ENCODE assay signal across 8 cellular contexts in the genomic region with DNA sequence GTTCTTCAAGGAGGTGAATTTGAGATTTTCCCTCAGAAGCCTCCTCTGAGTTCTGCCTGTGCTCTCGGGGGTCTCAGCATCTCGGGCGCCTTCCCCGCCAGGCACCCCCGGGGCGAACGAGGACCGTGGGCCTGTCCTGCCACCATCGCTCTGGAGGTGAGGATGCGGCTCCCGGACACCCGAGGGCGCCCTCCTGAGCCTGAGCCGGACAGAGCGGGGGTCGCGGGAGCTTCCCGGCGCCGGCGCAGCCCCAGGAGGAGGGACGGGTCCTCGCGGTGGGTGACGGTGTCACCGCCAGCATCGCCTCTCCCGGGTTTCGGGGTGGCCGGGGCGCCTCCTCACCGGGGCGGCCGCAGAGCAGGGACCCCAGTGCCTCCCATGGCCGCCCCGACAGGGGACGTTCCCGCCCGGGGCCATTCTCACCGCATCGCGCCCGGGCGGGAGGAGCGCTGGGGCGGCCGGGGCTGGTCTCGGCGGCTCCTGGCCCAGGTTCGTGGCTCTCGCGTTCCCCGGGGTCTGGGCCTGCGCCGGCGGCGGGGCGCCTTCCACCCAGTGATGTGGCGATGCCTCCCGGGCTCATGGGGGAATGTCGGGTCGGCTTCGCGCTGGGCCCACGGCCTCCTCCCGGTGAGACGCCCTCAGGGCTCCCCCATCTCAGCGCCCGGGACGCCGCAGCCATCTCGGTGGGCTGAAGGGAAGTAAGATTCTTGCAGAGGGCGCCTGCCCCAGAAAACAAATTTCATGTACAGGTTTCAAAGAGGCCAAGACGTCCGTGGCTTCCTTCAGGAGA.
DNase-seq lines count a peak whose midpoint lies in the region; ATAC-seq, FAIRE-seq and TF ChIP-seq lines count a peak whose summit lies in the region.

No MANE protein-coding gene starts in this region.

- H3K4me3 Mint-ChIP-seq in central memory CD8-positive, alpha-beta T cell, result peak overlapping the region; percentile 36
- peak overlapping the region; percentile 18 for H3K4me3 Mint-ChIP-seq in stimulated activated effector memory CD8-positive, alpha-beta T cell treated with anti-CD3 and anti-CD28 coated beads, Interleukin-12 subunit alpha, Interleukin-12 subunit beta, amount 100 ng/mL, for 72 hours

- H4K20me1 ChIP-seq in HepG2 (ENCODE audit: insufficient read depth, low read length), result no peaks in the 10 kb centered on the region

- H3K4me1 Mint-ChIP-seq in central memory CD8-positive, alpha-beta T cell, result no peaks in the 10 kb centered on the region
- H3K4me1 Mint-ChIP-seq in stimulated activated effector memory CD8-positive, alpha-beta T cell treated with anti-CD3 and anti-CD28 coated beads, Interleukin-12 subunit alpha, Interleukin-12 subunit beta, amount 100 ng/mL, for 72 hours, result no peaks in the 10 kb centered on the region

- TF ChIP-seq POLR2A in HepG2 (IDR thresholded peaks at IDR 0.05; ENCODE audit: insufficient read depth in 1 of 2, low read depth in 2 of 2, low read length in 2 of 2), result no peak

- H3K4me2 ChIP-seq in HepG2 (ENCODE audit: low read depth, low read length), result no peak overlapping the region

- no peaks in the 10 kb centered on the region for H3K36me3 ChIP-seq in NT2/D1 (ENCODE audit: insufficient read depth, insufficient read length, low read length)
- no peaks in the 10 kb centered on the region for H3K36me3 ChIP-seq in HepG2 (replicated peaks in 1 of 2; ENCODE audit: control insufficient read depth in 1 of 2, insufficient read depth in 2 of 2, low read length in 2 of 2)

- H3K27ac ChIP-seq in HepG2 (ENCODE audit: extremely low read length, insufficient read depth, low read length), result no peak overlapping the region

- H2AFZ ChIP-seq in HepG2 (ENCODE audit: low read length), result no peak overlapping the region

- H3K9me3 Mint-ChIP-seq in central memory CD8-positive, alpha-beta T cell, result no peaks in the 10 kb centered on the region
- H3K9me3 Mint-ChIP-seq in stimulated activated effector memory CD8-positive, alpha-beta T cell treated with anti-CD3 and anti-CD28 coated beads, Interleukin-12 subunit alpha, Interleukin-12 subunit beta, amount 100 ng/mL, for 72 hours, result no peaks in the 10 kb centered on the region

- POLR2A ChIA-PET in HepG2 (lab: Yijun Ruan, JAX), result no interaction called here

- peaks cover 5% of the 10 kb centered on the region; the same call in 1 of the 2 replicates for H3K9me3 ChIP-seq in NT2/D1 (ENCODE audit: insufficient read depth, low read length)
- H3K9me3 ChIP-seq in HepG2 (ENCODE audit: low read length), result no peaks in the 10 kb centered on the region

- H3K4me3 ChIP-seq in NT2/D1 (ENCODE audit: insufficient read length, low read depth) (peak overlapping the region; percentile 39), HepG2 (replicated peaks in 1 of 3; ENCODE audit: insufficient read depth in 1 of 3, low read depth in 2 of 3, low read length in 3 of 3) (no peak overlapping the region)

- H3K79me2 ChIP-seq in HepG2 (ENCODE audit: insufficient read depth, low read length), result no peaks in the 10 kb centered on the region

- in situ Hi-C loops in HepG2 (cut with HindIII; ENCODE audit: extremely low pct_ligation_motif_present, low pct_unique_long_range_greater_than_20kb), result no loop called here

- peak; percentile 28 for TF ChIP-seq CTCF in HepG2 (CRISPR knock-in tag; IDR thresholded peaks at IDR 0.05)

- H3K27me3 ChIP-seq in NT2/D1 (ENCODE audit: insufficient read depth, insufficient read length) (peaks cover 14% of the 10 kb centered on the region), HepG2 (ENCODE audit: control insufficient read depth in 1 of 2, insufficient read depth in 2 of 2, low read length in 2 of 2) (peaks cover 4 to 71% of the 10 kb centered on the region in 2 experiments; a peak in 4 of 5 replicates)

- no peak for ATAC-seq in central memory CD8-positive, alpha-beta T cell (replicated peaks; ENCODE audit: extremely low read depth, poor library complexity, severe bottlenecking)
- ATAC-seq in HepG2 (0 out of 3 replicates have a peak, but pooled peaks have one; percentile 11), GM18502 (IDR thresholded peaks at IDR 0.05; ENCODE audit: poor library complexity, unreplicated experiment) (no peak), HG02852 (IDR thresholded peaks at IDR 0.05; ENCODE audit: unreplicated experiment) (no peak)
- ATAC-seq in stimulated activated effector memory CD8-positive, alpha-beta T cell treated with anti-CD3 and anti-CD28 coated beads, Interleukin-12 subunit alpha, Interleukin-12 subunit beta, amount 100 ng/mL, for 72 hours, result no peak

- CTCF ChIA-PET in HepG2 (lab: Yijun Ruan, JAX; ENCODE audit: low intra/inter-chr PET ratio, low total read pairs), result no interaction called here

- no TSS peak for BruUV-seq in HepG2 (replicated peaks; lab: Mats Ljungman, UMichigan)

- no peak for TF ChIP-seq EP300 in HepG2 (IDR thresholded peaks at IDR 0.05; ENCODE audit: low read depth in 2 of 2, low read length in 2 of 2)
- TF ChIP-seq EP300 in HepG2 (CRISPR knock-in tag; IDR thresholded peaks at IDR 0.05; ENCODE audit: borderline replicate concordance), result no peak

- H3K36me3 Mint-ChIP-seq in central memory CD8-positive, alpha-beta T cell (ENCODE audit: insufficient read depth), result no peaks in the 10 kb centered on the region
- no peaks in the 10 kb centered on the region for H3K36me3 Mint-ChIP-seq in stimulated activated effector memory CD8-positive, alpha-beta T cell treated with anti-CD3 and anti-CD28 coated beads, Interleukin-12 subunit alpha, Interleukin-12 subunit beta, amount 100 ng/mL, for 72 hours

- DNase-seq in NT2/D1 (ENCODE audit: low read depth, low spot score), result no peak
- DNase-seq in central memory CD8-positive, alpha-beta T cell (ENCODE audit: low spot score in 2 of 2), result no peak
- no peak for DNase-seq in HepG2 (ENCODE audit: low spot score)
- no peak for DNase-seq in stimulated activated effector memory CD8-positive, alpha-beta T cell treated with anti-CD3 and anti-CD28 coated beads, Interleukin-12 subunit alpha, Interleukin-12 subunit beta, amount 100 ng/mL, for 72 hours (ENCODE audit: low spot score in 2 of 2)
- DNase-seq in NCI-H2196 treated with DMSO at 0.1 percent for 48 hours (lab: John Stamatoyannopoulos, UW; ENCODE audit: unreplicated experiment), result no peak
- DNase-seq in SIG-M5 (lab: John Stamatoyannopoulos, UW), result no peak

- peaks cover 51% of the 10 kb centered on the region for H3K27me3 Mint-ChIP-seq in central memory CD8-positive, alpha-beta T cell

- no peak overlapping the region for H3K27ac Mint-ChIP-seq in central memory CD8-positive, alpha-beta T cell (ENCODE audit: low read depth)
- H3K27ac Mint-ChIP-seq in stimulated activated effector memory CD8-positive, alpha-beta T cell treated with anti-CD3 and anti-CD28 coated beads, Interleukin-12 subunit alpha, Interleukin-12 subunit beta, amount 100 ng/mL, for 72 hours, result no peak overlapping the region

- H3K9ac ChIP-seq in NT2/D1 (ENCODE audit: insufficient read length, low read depth) (peak overlapping the region; percentile 64), HepG2 (ENCODE audit: insufficient read depth, low read depth, low read length) (no peak overlapping the region)

- FAIRE-seq in HepG2 (lab: Jason Lieb, UNC), result no peak

- H3K4me1 ChIP-seq in NT2/D1 (ENCODE audit: insufficient read depth, insufficient read length), result peaks cover 2% of the 10 kb centered on the region
- no peaks in the 10 kb centered on the region for H3K4me1 ChIP-seq in HepG2 (ENCODE audit: insufficient read depth, low read length)

- TF ChIP-seq RAD21 in HepG2 (CRISPR knock-in tag; IDR thresholded peaks at IDR 0.05), result no peak

- 79% methylated on average over 34 of the region's 75 CpGs for WGBS in HepG2 (ENCODE audit: low lambda C conversion rate)

- intact Hi-C loops in HepG2 (cut with micrococcal nuclease; ENCODE audit: unreplicated experiment), result no loop called here

TF ChIP-seq in HepG2, 621 proteins besides CTCF, POLR2A, EP300 and RAD21:
- TF ChIP-seq ZNF10 (CRISPR knock-in tag; IDR thresholded peaks at IDR 0.05; ENCODE audit: borderline replicate concordance, low read depth) (no peak), YEATS2 (CRISPR knock-in tag; IDR thresholded peaks at IDR 0.05; ENCODE audit: borderline replicate concordance) (no peak), ZNF883 (CRISPR knock-in tag; IDR thresholded peaks at IDR 0.05; ENCODE audit: not compliant biosample characterization) (no peak), ZBTB42 (CRISPR knock-in tag; IDR thresholded peaks at IDR 0.05) (no peak), ARHGAP35 (CRISPR knock-in tag; IDR thresholded peaks at IDR 0.05; ENCODE audit: borderline replicate concordance) (no peak), ZNF296 (CRISPR knock-in tag; conservative IDR thresholded peaks at IDR 0.05) (no peak)
- TF ChIP-seq, protein P1, sequence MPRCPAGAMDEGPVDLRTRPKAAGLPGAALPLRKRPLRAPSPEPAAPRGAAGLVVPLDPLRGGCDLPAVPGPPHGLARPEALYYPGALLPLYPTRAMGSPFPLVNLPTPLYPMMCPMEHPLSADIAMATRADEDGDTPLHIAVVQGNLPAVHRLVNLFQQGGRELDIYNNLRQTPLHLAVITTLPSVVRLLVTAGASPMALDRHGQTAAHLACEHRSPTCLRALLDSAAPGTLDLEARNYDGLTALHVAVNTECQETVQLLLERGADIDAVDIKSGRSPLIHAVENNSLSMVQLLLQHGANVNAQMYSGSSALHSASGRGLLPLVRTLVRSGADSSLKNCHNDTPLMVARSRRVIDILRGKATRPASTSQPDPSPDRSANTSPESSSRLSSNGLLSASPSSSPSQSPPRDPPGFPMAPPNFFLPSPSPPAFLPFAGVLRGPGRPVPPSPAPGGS (CRISPR knock-in tag; IDR thresholded peaks at IDR 0.05), result no peak
TF ChIP-seq in HepG2: peak in this region for 0.
